ENCODE assay signal across 22 cellular contexts in genomic region chrX:131901581-131901980, GRCh38.
DNase-seq lines count a peak whose midpoint lies in the region; ATAC-seq lines count a peak whose summit lies in the region.
"Had no signal": no experiment of that assay in that cellular context is flagged by ENCODE, and none has a peak within 500 bp of the region (broad histone marks: within the 10 kb centered on the region; RNA-seq: fewer than 3 reads in every experiment).

No MANE protein-coding gene starts in this region.

- no peaks in the 10 kb centered on the region for H3K4me1 Mint-ChIP-seq in activated CD8-positive, alpha-beta T cell treated with anti-CD3 and anti-CD28 coated beads, Interleukin-2, amount 10 ng/mL, durations not matched to agents 7 days and 5 days (ENCODE audit: low read depth)
- H3K4me1 Mint-ChIP-seq: CD4-positive, alpha-beta memory T cell; T-cell had no signal

- CTCF ChIA-PET in activated CD8-positive, alpha-beta T cell treated with anti-CD3 and anti-CD28 coated beads, Interleukin-2, amount 10 ng/mL, durations not matched to agents 7 days and 5 days (lab: Charles Lee) = no interaction called here

- no peaks in the 10 kb centered on the region for H3K27me3 Mint-ChIP-seq in activated CD8-positive, alpha-beta T cell treated with anti-CD3 and anti-CD28 coated beads, Interleukin-2, amount 10 ng/mL, durations not matched to agents 7 days and 5 days (ENCODE audit: low read depth)
- H3K27me3 Mint-ChIP-seq: CD4-positive, alpha-beta memory T cell had no signal

- H3K36me3 Mint-ChIP-seq in activated CD8-positive, alpha-beta T cell treated with anti-CD3 and anti-CD28 coated beads, Interleukin-2, amount 10 ng/mL, durations not matched to agents 7 days and 5 days (ENCODE audit: low read depth) = no peaks in the 10 kb centered on the region
- H3K36me3 Mint-ChIP-seq: CD4-positive, alpha-beta memory T cell; T-cell had no signal

- no peak for ATAC-seq in GM21447 (IDR thresholded peaks at IDR 0.05; ENCODE audit: unreplicated experiment)
- ATAC-seq in activated CD8-positive, alpha-beta T cell treated with anti-CD3 and anti-CD28 coated beads, Interleukin-2, amount 10 ng/mL, durations not matched to agents 7 days and 5 days = no peak
- ATAC-seq: A549, HCT116, Right ventricle myocardium inferior, T-cell had no signal

- POLR2A ChIA-PET in activated CD8-positive, alpha-beta T cell treated with anti-CD3 and anti-CD28 coated beads, Interleukin-2, amount 10 ng/mL, durations not matched to agents 7 days and 5 days (lab: Charles Lee) = no interaction called here

- DNase-seq in NCI-H2107 treated with DMSO at 0.1 percent for 48 hours (lab: John Stamatoyannopoulos, UW; ENCODE audit: unreplicated experiment) = peak; percentile 72
- no peak for DNase-seq in NCI-H2107 (lab: John Stamatoyannopoulos, UW)
- peak; percentile 39 for DNase-seq in NCI-H510A treated with DMSO at 0.1 percent for 48 hours (lab: John Stamatoyannopoulos, UW)
- DNase-seq in left kidney (ENCODE audit: low read depth, low spot score) = peak; percentile 71
- no peak for DNase-seq in SHP77 (lab: John Stamatoyannopoulos, UW)
- DNase-seq in activated CD8-positive, alpha-beta T cell treated with anti-CD3 and anti-CD28 coated beads, Interleukin-2, amount 10 ng/mL, durations not matched to agents 7 days and 5 days = no peak
- DNase-seq: C1 segment of cervical spinal cord; CD4-positive, alpha-beta memory T cell; COR-L47; DND-41; KBM-7; MG63; NCI-H187; NCI-H2081 treated with DMSO at 0.1 percent for 48 hours; NCI-H226; NCI-H774; PC-9; T-cell had no signal

- H3K27ac Mint-ChIP-seq in activated CD8-positive, alpha-beta T cell treated with anti-CD3 and anti-CD28 coated beads, Interleukin-2, amount 10 ng/mL, durations not matched to agents 7 days and 5 days = no peak overlapping the region
- H3K27ac Mint-ChIP-seq: CD4-positive, alpha-beta memory T cell; T-cell had no signal

- H3K4me3 Mint-ChIP-seq in activated CD8-positive, alpha-beta T cell treated with anti-CD3 and anti-CD28 coated beads, Interleukin-2, amount 10 ng/mL, durations not matched to agents 7 days and 5 days = no peak overlapping the region
- H3K4me3 Mint-ChIP-seq: CD4-positive, alpha-beta memory T cell; T-cell had no signal

- H3K9me3 Mint-ChIP-seq in activated CD8-positive, alpha-beta T cell treated with anti-CD3 and anti-CD28 coated beads, Interleukin-2, amount 10 ng/mL, durations not matched to agents 7 days and 5 days (ENCODE audit: insufficient read depth) = no peaks in the 10 kb centered on the region
- H3K9me3 Mint-ChIP-seq: CD4-positive, alpha-beta memory T cell; T-cell had no signal

Comparison
In these comparisons a context has a peak if more than half of its experiments do, and no peak if none do; other contexts are left out.
1. DNase-seq: peak in NCI-H2107 treated with DMSO at 0.1 percent for 48 hours (single experiment), NCI-H510A treated with DMSO at 0.1 percent for 48 hours (single experiment) and left kidney (single experiment); none in NCI-H2107 (single experiment), SHP77 (0 of 2) and activated CD8-positive, alpha-beta T cell treated with anti-CD3 and anti-CD28 coated beads, Interleukin-2, amount 10 ng/mL, durations not matched to agents 7 days and 5 days (single experiment).